3 cellular contexts compared by ENCODE assay signal in genomic region chr6:127768223-127768622, GRCh38.
TF ChIP-seq lines count a peak whose summit lies in the region.

No MANE protein-coding gene starts in this region.

TF ChIP-seq in A549, 52 proteins besides CTCF, POLR2A, EP300 and RAD21:
- no peak for TF ChIP-seq RCOR1 (IDR thresholded peaks at IDR 0.05; ENCODE audit: low read depth, low read length)
- peak; percentile 72 for TF ChIP-seq MAFK (IDR thresholded peaks at IDR 0.05; ENCODE audit: partially characterized antibody)

TF ChIP-seq in IMR-90, 13 proteins besides CTCF, POLR2A, EP300 and RAD21:
- no peak for TF ChIP-seq SMC3 (IDR thresholded peaks at IDR 0.05; ENCODE audit: low read depth, low read length)
- TF ChIP-seq MAFK (IDR thresholded peaks at IDR 0.05; ENCODE audit: low read depth, low read length) = peak; percentile 81

TF ChIP-seq in H1, 55 proteins besides CTCF, POLR2A, EP300 and RAD21:
- TF ChIP-seq ZNF274 (IDR thresholded peaks at IDR 0.05; ENCODE audit: borderline replicate concordance, extremely low read depth, low read length) (no peak), JUN (IDR thresholded peaks at IDR 0.05; ENCODE audit: low read depth, low read length) (no peak), SRF (IDR thresholded peaks at IDR 0.05; ENCODE audit: low read depth, low read length) (no peak), SAP30 (IDR thresholded peaks at IDR 0.05; ENCODE audit: insufficient read depth, insufficient replicate concordance, low read length) (no peak), CHD2 (IDR thresholded peaks at IDR 0.05; ENCODE audit: low read length) (no peak), MAFK (IDR thresholded peaks at IDR 0.05; ENCODE audit: low read depth, low read length) (peak; percentile 53; the same call in 1 of the 2 replicates), ATF2 (IDR thresholded peaks at IDR 0.05; ENCODE audit: low read length) (no peak)
TF ChIP-seq in H1: peak in this region for 1.
